13 cellular contexts compared by ENCODE assay signal in the genomic region with DNA sequence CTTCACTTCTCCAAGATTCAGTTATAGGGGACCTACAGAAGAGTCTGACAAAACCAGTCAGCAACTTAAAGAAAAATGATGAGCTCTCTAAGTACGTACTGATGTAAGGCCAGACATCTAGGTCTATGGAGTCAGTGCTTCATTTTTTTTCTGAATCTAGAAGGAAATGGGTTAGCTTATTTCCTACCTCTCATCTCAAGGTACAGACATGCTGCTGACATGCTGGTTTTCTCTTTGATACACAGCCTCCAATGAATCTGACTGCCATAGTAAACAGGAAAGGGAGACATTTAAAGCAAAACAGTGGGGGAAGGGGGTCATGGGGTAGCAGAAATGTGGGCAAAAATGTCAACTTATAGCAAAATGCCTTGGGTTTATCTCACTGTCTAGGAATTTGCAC. TPM values are rescaled to one million over a fixed set of nuclear protein-coding genes. Genes with fewer than 3 reads are reported as not detected.
DNase-seq lines count a peak whose midpoint lies in the region; ATAC-seq and TF ChIP-seq lines count a peak whose summit lies in the region.
"Had no signal": no experiment of that assay in that cellular context is flagged by ENCODE, and none has a peak within 500 bp of the region (broad histone marks: within the 10 kb centered on the region; RNA-seq: fewer than 3 reads in every experiment).

No MANE protein-coding gene starts in this region.

- H3K27ac ChIP-seq in A673 (ENCODE audit: low read depth, low read length, poor library complexity, severe bottlenecking): peak overlapping the region; percentile 3
- peak overlapping the region; percentile 46 for H3K27ac ChIP-seq in layer of hippocampus (ENCODE audit: low read depth, low read length)
- H3K27ac ChIP-seq: C4-2B, SK-N-MC had no signal

- peaks cover 31% of the 10 kb centered on the region for H3K4me1 Mint-ChIP-seq in activated B cell treated with CpG ODN at 0.5 μM for 24 hours

- H3K4me3 ChIP-seq in A673 (ENCODE audit: low read depth, low read length, poor library complexity, severe bottlenecking): no peak overlapping the region
- H3K4me3 ChIP-seq: HAP-1, SK-N-MC had no signal

- no peak for DNase-seq in A673 (ENCODE audit: low spot score)
- DNase-seq in activated B cell treated with CpG ODN at 0.5 μM for 24 hours: no peak
- DNase-seq in nucleus accumbens (lab: John Stamatoyannopoulos, UW): no peak
- DNase-seq in NCI-H2107 (lab: John Stamatoyannopoulos, UW): no peak
- no peak for DNase-seq in NCI-H748 treated with DMSO at 0.1 percent for 48 hours (lab: John Stamatoyannopoulos, UW)
- DNase-seq in mesenteric fat pad (ENCODE audit: low spot score): no peak
- DNase-seq: NCI-H2081, retina had no signal

- TF ChIP-seq CTCF in A673 (conservative IDR thresholded peaks at IDR 0.05; ENCODE audit: low read depth, low read length) (no peak), activated B cell treated with CpG ODN at 0.5 μM for 24 hours (IDR thresholded peaks at IDR 0.05) (no peak)

- H3K4me3 Mint-ChIP-seq in activated B cell treated with CpG ODN at 0.5 μM for 24 hours: no peak overlapping the region

- H3K27me3 ChIP-seq in A673 (replicated peaks; ENCODE audit: insufficient read depth, low read depth, low read length, poor library complexity): no peaks in the 10 kb centered on the region
- H3K27me3 ChIP-seq in layer of hippocampus (ENCODE audit: control insufficient read depth, insufficient read depth, low read length): no peaks in the 10 kb centered on the region

- H3K36me3 ChIP-seq in A673 (ENCODE audit: insufficient read depth, low read length, poor library complexity, severe bottlenecking): peaks cover 6% of the 10 kb centered on the region

- POLR2A ChIA-PET in A673 (lab: Charles Lee; ENCODE audit: low non-redundant PET): no interaction called here
- POLR2A ChIA-PET in activated B cell treated with CpG ODN at 0.5 μM for 24 hours (lab: Charles Lee): interaction anchor here (1.1 kb wide), 1 partner anchor 16 kb away, joined by 3 read pairs; no protein-coding TSS in a partner anchor

- no peaks in the 10 kb centered on the region for H3K27me3 Mint-ChIP-seq in activated B cell treated with CpG ODN at 0.5 μM for 24 hours

- ATAC-seq in GM18909 (IDR thresholded peaks at IDR 0.05; ENCODE audit: poor library complexity, unreplicated experiment) (peak; percentile 14), activated B cell treated with CpG ODN at 0.5 μM for 24 hours (ENCODE audit: low read depth) (no peak)

- H3K4me1 ChIP-seq in A673 (ENCODE audit: insufficient read depth, low read length, poor library complexity, severe bottlenecking): peaks cover 35% of the 10 kb centered on the region

- no TSS peak for BruUV-seq in A673 (replicated peaks; lab: Mats Ljungman, UMichigan)

- CTCF ChIA-PET in A673 (lab: Charles Lee) (no interaction called here), activated B cell treated with CpG ODN at 0.5 μM for 24 hours (lab: Charles Lee) (interaction anchor here (0.9 kb wide), 1 partner anchor 39 kb away, joined by 3 read pairs; no protein-coding TSS in a partner anchor)

- no peaks in the 10 kb centered on the region for H3K9me3 Mint-ChIP-seq in activated B cell treated with CpG ODN at 0.5 μM for 24 hours

- H3K27ac Mint-ChIP-seq in activated B cell treated with CpG ODN at 0.5 μM for 24 hours: peak overlapping the region; percentile 77

- peaks cover 11% of the 10 kb centered on the region for H3K36me3 Mint-ChIP-seq in activated B cell treated with CpG ODN at 0.5 μM for 24 hours (ENCODE audit: low read depth)

- H3K9me3 ChIP-seq in A673 (ENCODE audit: low read depth, low read length, poor library complexity, severe bottlenecking): no peaks in the 10 kb centered on the region
- H3K9me3 ChIP-seq: HAP-1 had no signal

- intact Hi-C loops in A673 (cut with micrococcal nuclease; ENCODE audit: unreplicated experiment): no loop called here
- intact Hi-C loops in activated B cell treated with CpG ODN at 0.5 μM for 24 hours (cut with micrococcal nuclease): no loop called here

RNA-seq across cellular contexts. Expression of a gene that starts 16.4 kb away (rescaled TPM):
- total RNA-seq in A673 (2021) (34.5 and 40.5 TPM in 2 replicates), activated B cell treated with CpG ODN at 0.5 μM for 24 hours (6.2 and 6.7 TPM in 2 replicates), mesenteric fat pad (24.8 TPM)
